Comparison of ENCODE assay signal across 1 cellular context in genomic region chr11:124622531-124623451, GRCh38.
TF ChIP-seq lines count a peak whose summit lies in the region.

Gene TBRG1, plus strand, starts transcription at chr11:124622864. Its CDS starts 220 bp downstream, at chr11:124623084.

TF ChIP-seq in GM12878, 131 proteins besides CTCF, POLR2A, EP300 and RAD21 (continued from another document):
- TF ChIP-seq ZNF592 (IDR thresholded peaks at IDR 0.05) = no peak
- TF ChIP-seq ZNF24 (IDR thresholded peaks at IDR 0.05) = no peak
